Comparison of ENCODE assay signal across 18 cellular contexts in genomic region chr2:212997526-212998020, GRCh38.
"Had no signal": no experiment of that assay in that cellular context is flagged by ENCODE, and none has a peak within 500 bp of the region (broad histone marks: within the 10 kb centered on the region; RNA-seq: fewer than 3 reads in every experiment).

No MANE protein-coding gene starts in this region.

- H3K4me1 ChIP-seq: foreskin keratinocyte had no signal

- H3K27ac Mint-ChIP-seq: activated CD8-positive, alpha-beta T cell treated with anti-CD3 and anti-CD28 coated beads for 36 hours; activated naive CD4-positive, alpha-beta T cell treated with anti-CD3 and anti-CD28 coated beads, Interleukin-2, amount 50 U/mL, for 72 hours; memory B cell; stimulated activated naive CD8-positive, alpha-beta T cell treated with anti-CD3 and anti-CD28 coated beads, Interleukin-15, amount 100 ng/mL, for 72 hours had no signal

- H3K36me3 Mint-ChIP-seq: activated naive CD4-positive, alpha-beta T cell treated with anti-CD3 and anti-CD28 coated beads, Interleukin-2, amount 50 U/mL, for 72 hours; memory B cell had no signal

- H3K36me3 ChIP-seq: left ventricle myocardium inferior, spleen, thoracic aorta had no signal

- H3K27ac ChIP-seq: foreskin keratinocyte, left ventricle myocardium inferior, psoas muscle, spleen, thoracic aorta had no signal

- H3K9ac ChIP-seq: SK-N-SH had no signal

- H3K4me3 Mint-ChIP-seq: activated CD8-positive, alpha-beta T cell treated with anti-CD3 and anti-CD28 coated beads for 36 hours; activated T-cell treated with anti-CD3 and anti-CD28 coated beads, Interleukin-2, amount 50 U/mL, for 4 hours; memory B cell; stimulated activated naive CD8-positive, alpha-beta T cell treated with anti-CD3 and anti-CD28 coated beads, Interleukin-15, amount 100 ng/mL, for 72 hours had no signal

- H3K4me2 ChIP-seq: SK-N-SH had no signal

- H3K27me3 Mint-ChIP-seq: activated CD8-positive, alpha-beta T cell treated with anti-CD3 and anti-CD28 coated beads for 36 hours; memory B cell; stimulated activated naive CD8-positive, alpha-beta T cell treated with anti-CD3 and anti-CD28 coated beads, Interleukin-15, amount 100 ng/mL, for 72 hours had no signal

- H3K4me1 Mint-ChIP-seq: memory B cell had no signal

- H3K9me3 Mint-ChIP-seq: activated CD8-positive, alpha-beta T cell treated with anti-CD3 and anti-CD28 coated beads for 36 hours; activated T-cell treated with anti-CD3 and anti-CD28 coated beads, Interleukin-2, amount 50 U/mL, for 4 hours had no signal

- DNase-seq: activated CD4-positive, alpha-beta T cell treated with anti-CD3 and anti-CD28 coated beads for 4 hours; activated CD8-positive, alpha-beta T cell treated with anti-CD3 and anti-CD28 coated beads for 36 hours; activated effector memory CD4-positive, alpha-beta T cell treated with anti-CD3 and anti-CD28 coated beads, Interleukin-2, amount 50 U/mL, for 16 hours; activated T-cell treated with anti-CD3 and anti-CD28 coated beads, Interleukin-2, amount 50 U/mL, for 4 hours; amygdala; cerebellar nuclear complex; effector memory CD4-positive, alpha-beta T cell; foreskin keratinocyte; left ventricle myocardium inferior; psoas muscle; SK-N-SH; spleen; stimulated activated naive CD8-positive, alpha-beta T cell treated with anti-CD3 and anti-CD28 coated beads, Interleukin-15, amount 100 ng/mL, for 72 hours; T-helper 1 cell; T1000 had no signal

- H3K4me3 ChIP-seq: left ventricle myocardium inferior, psoas muscle, spleen, thoracic aorta had no signal

- H3K27me3 ChIP-seq: foreskin keratinocyte, spleen had no signal

- H3K9me3 ChIP-seq: left ventricle myocardium inferior, psoas muscle, SK-N-SH, spleen, thoracic aorta had no signal
